In the genomic region with DNA sequence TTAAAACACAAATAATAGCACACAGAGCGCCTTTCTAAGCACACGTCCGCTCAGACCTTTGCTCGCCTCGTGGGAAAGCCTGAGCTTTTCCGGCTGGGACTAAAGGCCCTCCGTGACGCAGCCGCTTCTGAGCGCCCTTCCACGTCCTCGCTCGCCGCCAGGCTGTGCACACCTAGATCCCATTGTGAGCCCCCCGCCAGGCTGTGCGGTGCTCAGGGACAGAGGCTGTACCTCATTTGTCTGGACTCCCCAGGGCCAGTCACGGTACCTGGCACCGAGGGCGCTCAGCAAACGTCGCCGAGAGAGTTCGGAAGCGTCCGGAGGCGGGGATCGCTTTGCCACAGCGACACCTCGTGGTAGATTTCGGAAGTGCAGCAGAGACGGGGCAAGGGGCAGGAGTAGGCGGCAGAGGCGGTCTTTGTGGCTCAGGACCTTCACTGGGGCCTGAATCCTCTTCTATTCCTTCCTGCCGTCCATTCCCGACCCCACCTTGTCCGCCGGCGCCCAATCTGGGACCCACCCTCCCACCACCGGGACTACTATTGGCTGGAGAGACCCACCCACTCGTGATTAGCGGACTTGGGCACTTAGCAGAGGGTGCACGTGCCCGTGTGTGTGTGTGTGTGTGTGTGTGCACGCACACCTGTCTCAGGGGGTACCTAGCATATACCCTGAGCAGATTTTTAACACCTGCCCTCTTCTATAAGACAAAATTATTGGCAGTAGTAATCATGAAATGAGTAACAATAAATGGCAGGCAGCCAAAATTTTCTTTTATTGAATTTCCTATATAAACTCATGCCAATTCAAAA, we compare ENCODE assay signal across 1 cellular context.
TF ChIP-seq lines count a peak whose summit lies in the region.

No MANE protein-coding gene starts in this region.

TF ChIP-seq in HepG2, 621 proteins besides CTCF, POLR2A, EP300 and RAD21 (continued from another document and continues in another):
- TF ChIP-seq, protein P1, sequence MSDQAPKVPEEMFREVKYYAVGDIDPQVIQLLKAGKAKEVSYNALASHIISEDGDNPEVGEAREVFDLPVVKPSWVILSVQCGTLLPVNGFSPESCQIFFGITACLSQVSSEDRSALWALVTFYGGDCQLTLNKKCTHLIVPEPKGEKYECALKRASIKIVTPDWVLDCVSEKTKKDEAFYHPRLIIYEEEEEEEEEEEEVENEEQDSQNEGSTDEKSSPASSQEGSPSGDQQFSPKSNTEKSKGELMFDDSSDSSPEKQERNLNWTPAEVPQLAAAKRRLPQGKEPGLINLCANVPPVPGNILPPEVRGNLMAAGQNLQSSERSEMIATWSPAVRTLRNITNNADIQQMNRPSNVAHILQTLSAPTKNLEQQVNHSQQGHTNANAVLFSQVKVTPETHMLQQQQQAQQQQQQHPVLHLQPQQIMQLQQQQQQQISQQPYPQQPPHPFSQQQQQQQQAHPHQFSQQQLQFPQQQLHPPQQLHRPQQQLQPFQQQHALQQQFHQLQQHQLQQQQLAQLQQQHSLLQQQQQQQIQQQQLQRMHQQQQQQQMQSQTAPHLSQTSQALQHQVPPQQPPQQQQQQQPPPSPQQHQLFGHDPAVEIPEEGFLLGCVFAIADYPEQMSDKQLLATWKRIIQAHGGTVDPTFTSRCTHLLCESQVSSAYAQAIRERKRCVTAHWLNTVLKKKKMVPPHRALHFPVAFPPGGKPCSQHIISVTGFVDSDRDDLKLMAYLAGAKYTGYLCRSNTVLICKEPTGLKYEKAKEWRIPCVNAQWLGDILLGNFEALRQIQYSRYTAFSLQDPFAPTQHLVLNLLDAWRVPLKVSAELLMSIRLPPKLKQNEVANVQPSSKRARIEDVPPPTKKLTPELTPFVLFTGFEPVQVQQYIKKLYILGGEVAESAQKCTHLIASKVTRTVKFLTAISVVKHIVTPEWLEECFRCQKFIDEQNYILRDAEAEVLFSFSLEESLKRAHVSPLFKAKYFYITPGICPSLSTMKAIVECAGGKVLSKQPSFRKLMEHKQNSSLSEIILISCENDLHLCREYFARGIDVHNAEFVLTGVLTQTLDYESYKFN (CRISPR knock-in tag; conservative IDR thresholded peaks at IDR 0.05) = no peak
- TF ChIP-seq NFKBIZ (CRISPR knock-in tag; IDR thresholded peaks at IDR 0.05) = no peak
- 0 out of 2 replicates have a peak, but pooled peaks have one; percentile 59 for TF ChIP-seq MEF2D (CRISPR knock-in tag; IDR thresholded peaks at IDR 0.05)
- TF ChIP-seq, protein P2, sequence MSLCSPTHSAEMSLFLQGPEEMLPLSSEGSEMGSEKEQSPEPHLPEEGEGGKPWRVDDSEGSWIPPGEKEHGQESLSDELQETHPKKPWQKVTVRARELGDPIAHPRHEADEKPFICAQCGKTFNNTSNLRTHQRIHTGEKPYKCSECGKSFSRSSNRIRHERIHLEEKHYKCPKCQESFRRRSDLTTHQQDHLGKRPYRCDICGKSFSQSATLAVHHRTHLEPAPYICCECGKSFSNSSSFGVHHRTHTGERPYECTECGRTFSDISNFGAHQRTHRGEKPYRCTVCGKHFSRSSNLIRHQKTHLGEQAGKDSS (CRISPR knock-in tag; IDR thresholded peaks at IDR 0.05; ENCODE audit: borderline replicate concordance, low read depth) = peak; percentile 63; the same call in 1 of the 2 replicates
- 0 out of 2 replicates have a peak, but pooled peaks have one; percentile 40 for TF ChIP-seq ZNF724P (CRISPR knock-in tag; IDR thresholded peaks at IDR 0.05; ENCODE audit: borderline replicate concordance)
- no peak for TF ChIP-seq HNRNPL (IDR thresholded peaks at IDR 0.05; ENCODE audit: low read depth, low read length)
- TF ChIP-seq ZNF547 (CRISPR knock-in tag; IDR thresholded peaks at IDR 0.05) = no peak
- peak; percentile 45; the same call in 1 of the 2 replicates for TF ChIP-seq ZNF280B (CRISPR knock-in tag; IDR thresholded peaks at IDR 0.05; ENCODE audit: borderline replicate concordance)
- TF ChIP-seq ZNF34 (CRISPR knock-in tag; IDR thresholded peaks at IDR 0.05; ENCODE audit: borderline replicate concordance) = no peak
- TF ChIP-seq PHF8 (CRISPR knock-in tag; IDR thresholded peaks at IDR 0.05) = peak; percentile 61
- TF ChIP-seq ZNF24 (IDR thresholded peaks at IDR 0.05) = no peak
- no peak for TF ChIP-seq SOX13 (IDR thresholded peaks at IDR 0.05)
- no peak for TF ChIP-seq SOX13 (CRISPR knock-in tag; conservative IDR thresholded peaks at IDR 0.05 in 1 of 2, IDR thresholded peaks at IDR 0.05 in 1 of 2)
- 0 out of 2 replicates have a peak, but pooled peaks have one; percentile 28 for TF ChIP-seq ZNF83 (CRISPR knock-in tag; IDR thresholded peaks at IDR 0.05; ENCODE audit: borderline replicate concordance)
- TF ChIP-seq, protein P3, sequence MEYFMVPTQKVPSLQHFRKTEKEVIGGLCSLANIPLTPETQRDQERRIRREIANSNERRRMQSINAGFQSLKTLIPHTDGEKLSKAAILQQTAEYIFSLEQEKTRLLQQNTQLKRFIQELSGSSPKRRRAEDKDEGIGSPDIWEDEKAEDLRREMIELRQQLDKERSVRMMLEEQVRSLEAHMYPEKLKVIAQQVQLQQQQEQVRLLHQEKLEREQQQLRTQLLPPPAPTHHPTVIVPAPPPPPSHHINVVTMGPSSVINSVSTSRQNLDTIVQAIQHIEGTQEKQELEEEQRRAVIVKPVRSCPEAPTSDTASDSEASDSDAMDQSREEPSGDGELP (IDR thresholded peaks at IDR 0.05; ENCODE audit: borderline replicate concordance, low read depth) = no peak
- TF ChIP-seq, protein P4, sequence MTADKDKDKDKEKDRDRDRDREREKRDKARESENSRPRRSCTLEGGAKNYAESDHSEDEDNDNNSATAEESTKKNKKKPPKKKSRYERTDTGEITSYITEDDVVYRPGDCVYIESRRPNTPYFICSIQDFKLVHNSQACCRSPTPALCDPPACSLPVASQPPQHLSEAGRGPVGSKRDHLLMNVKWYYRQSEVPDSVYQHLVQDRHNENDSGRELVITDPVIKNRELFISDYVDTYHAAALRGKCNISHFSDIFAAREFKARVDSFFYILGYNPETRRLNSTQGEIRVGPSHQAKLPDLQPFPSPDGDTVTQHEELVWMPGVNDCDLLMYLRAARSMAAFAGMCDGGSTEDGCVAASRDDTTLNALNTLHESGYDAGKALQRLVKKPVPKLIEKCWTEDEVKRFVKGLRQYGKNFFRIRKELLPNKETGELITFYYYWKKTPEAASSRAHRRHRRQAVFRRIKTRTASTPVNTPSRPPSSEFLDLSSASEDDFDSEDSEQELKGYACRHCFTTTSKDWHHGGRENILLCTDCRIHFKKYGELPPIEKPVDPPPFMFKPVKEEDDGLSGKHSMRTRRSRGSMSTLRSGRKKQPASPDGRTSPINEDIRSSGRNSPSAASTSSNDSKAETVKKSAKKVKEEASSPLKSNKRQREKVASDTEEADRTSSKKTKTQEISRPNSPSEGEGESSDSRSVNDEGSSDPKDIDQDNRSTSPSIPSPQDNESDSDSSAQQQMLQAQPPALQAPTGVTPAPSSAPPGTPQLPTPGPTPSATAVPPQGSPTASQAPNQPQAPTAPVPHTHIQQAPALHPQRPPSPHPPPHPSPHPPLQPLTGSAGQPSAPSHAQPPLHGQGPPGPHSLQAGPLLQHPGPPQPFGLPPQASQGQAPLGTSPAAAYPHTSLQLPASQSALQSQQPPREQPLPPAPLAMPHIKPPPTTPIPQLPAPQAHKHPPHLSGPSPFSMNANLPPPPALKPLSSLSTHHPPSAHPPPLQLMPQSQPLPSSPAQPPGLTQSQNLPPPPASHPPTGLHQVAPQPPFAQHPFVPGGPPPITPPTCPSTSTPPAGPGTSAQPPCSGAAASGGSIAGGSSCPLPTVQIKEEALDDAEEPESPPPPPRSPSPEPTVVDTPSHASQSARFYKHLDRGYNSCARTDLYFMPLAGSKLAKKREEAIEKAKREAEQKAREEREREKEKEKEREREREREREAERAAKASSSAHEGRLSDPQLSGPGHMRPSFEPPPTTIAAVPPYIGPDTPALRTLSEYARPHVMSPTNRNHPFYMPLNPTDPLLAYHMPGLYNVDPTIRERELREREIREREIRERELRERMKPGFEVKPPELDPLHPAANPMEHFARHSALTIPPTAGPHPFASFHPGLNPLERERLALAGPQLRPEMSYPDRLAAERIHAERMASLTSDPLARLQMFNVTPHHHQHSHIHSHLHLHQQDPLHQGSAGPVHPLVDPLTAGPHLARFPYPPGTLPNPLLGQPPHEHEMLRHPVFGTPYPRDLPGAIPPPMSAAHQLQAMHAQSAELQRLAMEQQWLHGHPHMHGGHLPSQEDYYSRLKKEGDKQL (CRISPR knock-in tag; IDR thresholded peaks at IDR 0.05; ENCODE audit: low read depth) = no peak
- peak; percentile 69; the same call in 1 of the 2 replicates for TF ChIP-seq AHR (CRISPR knock-in tag; IDR thresholded peaks at IDR 0.05)
- no peak for TF ChIP-seq HCFC1 (IDR thresholded peaks at IDR 0.05; ENCODE audit: low read depth, low read length)
- TF ChIP-seq ZKSCAN1 (IDR thresholded peaks at IDR 0.05; ENCODE audit: low read length) = no peak
- TF ChIP-seq IRX3 (CRISPR knock-in tag; IDR thresholded peaks at IDR 0.05; ENCODE audit: borderline replicate concordance, low read depth) = no peak
- TF ChIP-seq RFX5 (IDR thresholded peaks at IDR 0.05; ENCODE audit: low read depth, low read length) = no peak
- TF ChIP-seq ZNF616 (CRISPR knock-in tag; IDR thresholded peaks at IDR 0.05; ENCODE audit: low read depth) = no peak
- TF ChIP-seq ZNF678 (CRISPR knock-in tag; IDR thresholded peaks at IDR 0.05) = no peak
- TF ChIP-seq ESRRA (CRISPR knock-in tag; IDR thresholded peaks at IDR 0.05; ENCODE audit: low read depth) = no peak
- TF ChIP-seq SAFB2 (CRISPR knock-in tag; IDR thresholded peaks at IDR 0.05; ENCODE audit: borderline replicate concordance, low read depth) = no peak
- TF ChIP-seq, protein P5, sequence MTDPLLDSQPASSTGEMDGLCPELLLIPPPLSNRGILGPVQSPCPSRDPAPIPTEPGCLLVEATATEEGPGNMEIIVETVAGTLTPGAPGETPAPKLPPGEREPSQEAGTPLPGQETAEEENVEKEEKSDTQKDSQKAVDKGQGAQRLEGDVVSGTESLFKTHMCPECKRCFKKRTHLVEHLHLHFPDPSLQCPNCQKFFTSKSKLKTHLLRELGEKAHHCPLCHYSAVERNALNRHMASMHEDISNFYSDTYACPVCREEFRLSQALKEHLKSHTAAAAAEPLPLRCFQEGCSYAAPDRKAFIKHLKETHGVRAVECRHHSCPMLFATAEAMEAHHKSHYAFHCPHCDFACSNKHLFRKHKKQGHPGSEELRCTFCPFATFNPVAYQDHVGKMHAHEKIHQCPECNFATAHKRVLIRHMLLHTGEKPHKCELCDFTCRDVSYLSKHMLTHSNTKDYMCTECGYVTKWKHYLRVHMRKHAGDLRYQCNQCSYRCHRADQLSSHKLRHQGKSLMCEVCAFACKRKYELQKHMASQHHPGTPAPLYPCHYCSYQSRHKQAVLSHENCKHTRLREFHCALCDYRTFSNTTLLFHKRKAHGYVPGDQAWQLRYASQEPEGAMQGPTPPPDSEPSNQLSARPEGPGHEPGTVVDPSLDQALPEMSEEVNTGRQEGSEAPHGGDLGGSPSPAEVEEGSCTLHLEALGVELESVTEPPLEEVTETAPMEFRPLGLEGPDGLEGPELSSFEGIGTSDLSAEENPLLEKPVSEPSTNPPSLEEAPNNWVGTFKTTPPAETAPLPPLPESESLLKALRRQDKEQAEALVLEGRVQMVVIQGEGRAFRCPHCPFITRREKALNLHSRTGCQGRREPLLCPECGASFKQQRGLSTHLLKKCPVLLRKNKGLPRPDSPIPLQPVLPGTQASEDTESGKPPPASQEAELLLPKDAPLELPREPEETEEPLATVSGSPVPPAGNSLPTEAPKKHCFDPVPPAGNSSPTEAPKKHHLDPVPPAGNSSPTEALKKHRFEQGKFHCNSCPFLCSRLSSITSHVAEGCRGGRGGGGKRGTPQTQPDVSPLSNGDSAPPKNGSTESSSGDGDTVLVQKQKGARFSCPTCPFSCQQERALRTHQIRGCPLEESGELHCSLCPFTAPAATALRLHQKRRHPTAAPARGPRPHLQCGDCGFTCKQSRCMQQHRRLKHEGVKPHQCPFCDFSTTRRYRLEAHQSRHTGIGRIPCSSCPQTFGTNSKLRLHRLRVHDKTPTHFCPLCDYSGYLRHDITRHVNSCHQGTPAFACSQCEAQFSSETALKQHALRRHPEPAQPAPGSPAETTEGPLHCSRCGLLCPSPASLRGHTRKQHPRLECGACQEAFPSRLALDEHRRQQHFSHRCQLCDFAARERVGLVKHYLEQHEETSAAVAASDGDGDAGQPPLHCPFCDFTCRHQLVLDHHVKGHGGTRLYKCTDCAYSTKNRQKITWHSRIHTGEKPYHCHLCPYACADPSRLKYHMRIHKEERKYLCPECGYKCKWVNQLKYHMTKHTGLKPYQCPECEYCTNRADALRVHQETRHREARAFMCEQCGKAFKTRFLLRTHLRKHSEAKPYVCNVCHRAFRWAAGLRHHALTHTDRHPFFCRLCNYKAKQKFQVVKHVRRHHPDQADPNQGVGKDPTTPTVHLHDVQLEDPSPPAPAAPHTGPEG (CRISPR knock-in tag; IDR thresholded peaks at IDR 0.05) = no peak
- no peak for TF ChIP-seq ZNF674 (CRISPR knock-in tag; IDR thresholded peaks at IDR 0.05; ENCODE audit: low read depth)
- no peak for TF ChIP-seq MYNN (CRISPR knock-in tag; IDR thresholded peaks at IDR 0.05; ENCODE audit: low read depth)
- TF ChIP-seq CENPT (CRISPR knock-in tag; IDR thresholded peaks at IDR 0.05; ENCODE audit: low read depth) = no peak; the same call in 1 of the 2 replicates
- TF ChIP-seq, protein P6, sequence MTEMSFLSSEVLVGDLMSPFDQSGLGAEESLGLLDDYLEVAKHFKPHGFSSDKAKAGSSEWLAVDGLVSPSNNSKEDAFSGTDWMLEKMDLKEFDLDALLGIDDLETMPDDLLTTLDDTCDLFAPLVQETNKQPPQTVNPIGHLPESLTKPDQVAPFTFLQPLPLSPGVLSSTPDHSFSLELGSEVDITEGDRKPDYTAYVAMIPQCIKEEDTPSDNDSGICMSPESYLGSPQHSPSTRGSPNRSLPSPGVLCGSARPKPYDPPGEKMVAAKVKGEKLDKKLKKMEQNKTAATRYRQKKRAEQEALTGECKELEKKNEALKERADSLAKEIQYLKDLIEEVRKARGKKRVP (CRISPR knock-in tag; IDR thresholded peaks at IDR 0.05) = no peak
- no peak for TF ChIP-seq ZNF329 (CRISPR knock-in tag; IDR thresholded peaks at IDR 0.05; ENCODE audit: low read depth)
- no peak for TF ChIP-seq GATA4 (IDR thresholded peaks at IDR 0.05; ENCODE audit: borderline replicate concordance, low read depth)
- TF ChIP-seq, protein P7, sequence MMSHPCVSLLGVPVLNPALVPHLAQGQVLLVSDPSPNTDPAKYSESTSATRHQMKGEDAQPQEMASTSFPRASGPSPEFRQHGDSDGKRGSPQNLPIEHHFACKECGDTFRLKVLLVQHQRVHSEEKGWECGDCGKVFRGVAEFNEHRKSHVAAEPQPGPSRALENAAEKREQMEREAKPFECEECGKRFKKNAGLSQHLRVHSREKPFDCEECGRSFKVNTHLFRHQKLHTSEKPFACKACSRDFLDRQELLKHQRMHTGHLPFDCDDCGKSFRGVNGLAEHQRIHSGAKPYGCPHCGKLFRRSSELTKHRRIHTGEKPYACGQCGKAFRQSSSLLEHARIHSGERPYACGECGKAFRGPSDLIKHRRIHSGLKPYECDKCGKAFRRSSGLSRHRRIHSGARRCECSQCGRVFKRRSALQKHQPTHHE (CRISPR knock-in tag; IDR thresholded peaks at IDR 0.05; ENCODE audit: borderline replicate concordance) = no peak
- no peak for TF ChIP-seq ZEB1 (IDR thresholded peaks at IDR 0.05; ENCODE audit: insufficient replicate concordance, low read depth)
- peak; percentile 76; the same call in 1 of the 2 replicates for TF ChIP-seq ZMYM3 (CRISPR knock-in tag; IDR thresholded peaks at IDR 0.05)
